In genomic region chr17:40317880-40318834, GRCh38 we compare ENCODE assay signal across 8 cellular contexts. TPM values are rescaled to one million over a fixed set of nuclear protein-coding genes. Genes with fewer than 3 reads are reported as not detected.
DNase-seq lines count a peak whose midpoint lies in the region; ATAC-seq and TF ChIP-seq lines count a peak whose summit lies in the region.

No MANE protein-coding gene starts in this region.

- TF ChIP-seq POLR2A in Peyer's patch (IDR thresholded peaks at IDR 0.05) = peak; percentile 55 to 87

- no peaks in the 10 kb centered on the region for H4K20me1 ChIP-seq in KMS-11 (ENCODE audit: insufficient read depth)

- no peaks in the 10 kb centered on the region for H3K36me3 Mint-ChIP-seq in naive B cell
- peaks cover 61% of the 10 kb centered on the region for H3K36me3 Mint-ChIP-seq in stimulated activated effector memory CD8-positive, alpha-beta T cell treated with anti-CD3 and anti-CD28 coated beads, Interleukin-12 subunit alpha, Interleukin-12 subunit beta, amount 100 ng/mL, for 72 hours

- H3K4me3 ChIP-seq in KMS-11 (IDR thresholded peaks at IDR 0.05; ENCODE audit: insufficient read depth, low read depth, low read length) (no peak overlapping the region), Peyer's patch (peak overlapping the region; percentile 71 to 97 (median 94))

- H3K27me3 ChIP-seq in KMS-11 (ENCODE audit: insufficient read depth, low read depth) = no peaks in the 10 kb centered on the region
- no peaks in the 10 kb centered on the region for H3K27me3 ChIP-seq in Peyer's patch

- H2AFZ ChIP-seq in KMS-11 (ENCODE audit: low read depth) = peak overlapping the region; percentile 56; the same call in 1 of the 2 replicates

- peaks cover 0 to 4% (median 0%) of the 10 kb centered on the region in 3 donors for H3K27me3 Mint-ChIP-seq in naive B cell

- TF ChIP-seq CTCF in KMS-11 (conservative IDR thresholded peaks at IDR 0.05; ENCODE audit: low read depth, low read length) (0 out of 2 replicates have a peak, but pooled peaks have one; percentile 1), Peyer's patch (IDR thresholded peaks at IDR 0.05) (no peak)

- ATAC-seq in GM21619 (IDR thresholded peaks at IDR 0.05; ENCODE audit: unreplicated experiment) (peak; percentile 46), naive B cell (ENCODE audit: low read depth in 2 of 2) (peak; percentile 63 to 65)
- peak; percentile 74 for ATAC-seq in stimulated activated effector memory CD8-positive, alpha-beta T cell treated with anti-CD3 and anti-CD28 coated beads, Interleukin-12 subunit alpha, Interleukin-12 subunit beta, amount 100 ng/mL, for 72 hours

- no peaks in the 10 kb centered on the region for H3K9me3 ChIP-seq in Peyer's patch

- peak overlapping the region; percentile 83 for H3K9ac ChIP-seq in KMS-11

- H3K27ac Mint-ChIP-seq in naive B cell = peak overlapping the region; percentile 98 to 100 (median 100)
- H3K27ac Mint-ChIP-seq in stimulated activated effector memory CD8-positive, alpha-beta T cell treated with anti-CD3 and anti-CD28 coated beads, Interleukin-12 subunit alpha, Interleukin-12 subunit beta, amount 100 ng/mL, for 72 hours = peak overlapping the region; percentile 100

- peaks cover 68% of the 10 kb centered on the region for H3K4me1 ChIP-seq in KMS-11 (ENCODE audit: low read depth, poor library complexity, severe bottlenecking)
- peaks cover 8 to 82% (median 24%) of the 10 kb centered on the region in 4 donors for H3K4me1 ChIP-seq in Peyer's patch

- peaks cover 0 to 6% (median 0%) of the 10 kb centered on the region in 7 donors for H3K9me3 Mint-ChIP-seq in naive B cell
- no peaks in the 10 kb centered on the region for H3K9me3 Mint-ChIP-seq in stimulated activated effector memory CD8-positive, alpha-beta T cell treated with anti-CD3 and anti-CD28 coated beads, Interleukin-12 subunit alpha, Interleukin-12 subunit beta, amount 100 ng/mL, for 72 hours

- H3K36me3 ChIP-seq in KMS-11 (ENCODE audit: insufficient read depth) (no peaks in the 10 kb centered on the region), Peyer's patch (no peaks in the 10 kb centered on the region)

- peak; percentile 77 for DNase-seq in DMS153 (lab: John Stamatoyannopoulos, UW)
- DNase-seq in Peyer's patch = peak; percentile 96 to 98 (median 98)
- DNase-seq in activated T-helper 1 cell treated with Interleukin-2 at 50 U/mL for 16 hours (ENCODE audit: low read depth) = peak; percentile 86
- DNase-seq in fibroblast of gingiva (ENCODE audit: low read depth) = peak; percentile 96
- DNase-seq in naive B cell = peak; percentile 92
- peak; percentile 78 to 93 for DNase-seq in stimulated activated effector memory CD8-positive, alpha-beta T cell treated with anti-CD3 and anti-CD28 coated beads, Interleukin-12 subunit alpha, Interleukin-12 subunit beta, amount 100 ng/mL, for 72 hours (ENCODE audit: low spot score in 2 of 2)

- peak overlapping the region; percentile 93 for H3K27ac ChIP-seq in KMS-11
- H3K27ac ChIP-seq in Peyer's patch = peak overlapping the region; percentile 84 to 98 (median 90)

- peaks cover 59% of the 10 kb centered on the region for H3K79me2 ChIP-seq in KMS-11 (ENCODE audit: insufficient read depth, low read depth)

- H3K4me3 Mint-ChIP-seq in naive B cell = peak overlapping the region; percentile 89 to 97 (median 94)
- peak overlapping the region; percentile 90 for H3K4me3 Mint-ChIP-seq in stimulated activated effector memory CD8-positive, alpha-beta T cell treated with anti-CD3 and anti-CD28 coated beads, Interleukin-12 subunit alpha, Interleukin-12 subunit beta, amount 100 ng/mL, for 72 hours

- peak overlapping the region; percentile 86 for H3K4me2 ChIP-seq in KMS-11

- peaks cover 70 to 82% (median 75%) of the 10 kb centered on the region in 3 donors for H3K4me1 Mint-ChIP-seq in naive B cell
- peaks cover 58% of the 10 kb centered on the region for H3K4me1 Mint-ChIP-seq in stimulated activated effector memory CD8-positive, alpha-beta T cell treated with anti-CD3 and anti-CD28 coated beads, Interleukin-12 subunit alpha, Interleukin-12 subunit beta, amount 100 ng/mL, for 72 hours

RNA-seq across cellular contexts. Expression of gene RARA, which starts 9.2 kb away (rescaled TPM):
- 10 to 100 TPM; 46.2 to 93.3 (median 72.1) TPM for total RNA-seq in Peyer's patch
- polyA plus RNA-seq in naive B cell (ENCODE audit: low read depth in 6 of 6) = 10 to 100 TPM in 2 of 6 donors, 1 to 10 TPM in 4; 3.1 to 12.6 (median 7.8) TPM

RNA-seq across cellular contexts. Expression of gene CDC6, which starts 30.5 kb away (rescaled TPM):
- 10 to 100 TPM in 1 of 4 donors, 1 to 10 TPM in 3; 2.5 to 21.5 (median 3.4) TPM for total RNA-seq in Peyer's patch
- 1 to 10 TPM in 1 of 6 donors, under 1 TPM in 3, not detected in 2; 0.23 to 1.3 (median 0.35) TPM for polyA plus RNA-seq in naive B cell (ENCODE audit: low read depth in 6 of 6)

RNA-seq across cellular contexts. Expression of gene GJD3, which starts 46.4 kb away (rescaled TPM):
- total RNA-seq in Peyer's patch = 1 to 10 TPM in 1 of 4 donors, not detected in 3; 1.6 TPM
- polyA plus RNA-seq in naive B cell (ENCODE audit: low read depth in 6 of 6) = under 1 TPM in 2 of 6 donors, not detected in 4; 0.44 to 0.98 TPM
